In the genomic region with DNA sequence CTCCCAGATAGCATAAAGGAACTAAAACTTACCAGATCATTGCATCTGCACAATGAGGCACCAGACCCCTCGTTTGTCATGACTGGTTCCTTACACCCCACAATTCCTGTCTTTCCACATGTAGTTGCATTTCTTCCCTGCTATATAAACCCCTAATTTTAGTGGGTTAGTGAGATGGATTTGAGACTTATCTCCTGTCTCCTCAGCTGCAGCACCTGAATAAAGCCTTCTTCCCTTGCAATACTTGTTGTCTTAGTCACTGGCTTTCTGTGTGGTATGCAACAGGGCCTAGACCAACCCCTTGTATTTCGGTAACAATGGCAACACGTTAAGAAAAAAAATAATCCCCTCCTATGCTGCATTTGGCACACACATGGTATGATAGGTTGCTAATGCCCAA, we compare ENCODE assay signal across 1 cellular context.
TF ChIP-seq lines count a peak whose summit lies in the region.

No MANE protein-coding gene starts in this region.

TF ChIP-seq in HepG2, 621 proteins besides CTCF, POLR2A, EP300 and RAD21:
- peak; percentile 89; the same call in 1 of the 2 replicates for TF ChIP-seq ZNF441 (CRISPR knock-in tag; IDR thresholded peaks at IDR 0.05; ENCODE audit: borderline replicate concordance)
- TF ChIP-seq FOXJ3 (CRISPR knock-in tag; IDR thresholded peaks at IDR 0.05; ENCODE audit: borderline replicate concordance), result no peak
- TF ChIP-seq, protein P1, sequence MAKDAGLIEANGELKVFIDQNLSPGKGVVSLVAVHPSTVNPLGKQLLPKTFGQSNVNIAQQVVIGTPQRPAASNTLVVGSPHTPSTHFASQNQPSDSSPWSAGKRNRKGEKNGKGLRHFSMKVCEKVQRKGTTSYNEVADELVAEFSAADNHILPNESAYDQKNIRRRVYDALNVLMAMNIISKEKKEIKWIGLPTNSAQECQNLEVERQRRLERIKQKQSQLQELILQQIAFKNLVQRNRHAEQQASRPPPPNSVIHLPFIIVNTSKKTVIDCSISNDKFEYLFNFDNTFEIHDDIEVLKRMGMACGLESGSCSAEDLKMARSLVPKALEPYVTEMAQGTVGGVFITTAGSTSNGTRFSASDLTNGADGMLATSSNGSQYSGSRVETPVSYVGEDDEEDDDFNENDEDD (CRISPR knock-in tag; IDR thresholded peaks at IDR 0.05; ENCODE audit: borderline replicate concordance), result no peak
- no peak for TF ChIP-seq TBP (CRISPR knock-in tag; IDR thresholded peaks at IDR 0.05)
- TF ChIP-seq, protein P2, sequence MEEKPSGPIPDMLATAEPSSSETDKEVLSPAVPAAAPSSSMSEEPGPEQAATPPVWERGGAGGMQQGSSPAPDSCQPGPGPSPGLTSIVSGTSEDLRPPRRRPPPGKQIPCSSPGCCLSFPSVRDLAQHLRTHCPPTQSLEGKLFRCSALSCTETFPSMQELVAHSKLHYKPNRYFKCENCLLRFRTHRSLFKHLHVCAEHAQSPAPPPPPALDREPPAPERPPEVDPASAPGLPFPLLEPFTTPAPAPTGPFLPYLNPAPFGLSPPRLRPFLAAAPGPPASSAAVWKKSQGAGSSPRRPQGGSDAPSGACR (CRISPR knock-in tag; IDR thresholded peaks at IDR 0.05), result no peak
- no peak for TF ChIP-seq ZNF44 (CRISPR knock-in tag; IDR thresholded peaks at IDR 0.05)
- no peak for TF ChIP-seq FOXC1 (CRISPR knock-in tag; IDR thresholded peaks at IDR 0.05; ENCODE audit: borderline replicate concordance)
- peak; percentile 99 for TF ChIP-seq ZNF124 (CRISPR knock-in tag; IDR thresholded peaks at IDR 0.05)
